8 cellular contexts compared by ENCODE assay signal in the genomic region with DNA sequence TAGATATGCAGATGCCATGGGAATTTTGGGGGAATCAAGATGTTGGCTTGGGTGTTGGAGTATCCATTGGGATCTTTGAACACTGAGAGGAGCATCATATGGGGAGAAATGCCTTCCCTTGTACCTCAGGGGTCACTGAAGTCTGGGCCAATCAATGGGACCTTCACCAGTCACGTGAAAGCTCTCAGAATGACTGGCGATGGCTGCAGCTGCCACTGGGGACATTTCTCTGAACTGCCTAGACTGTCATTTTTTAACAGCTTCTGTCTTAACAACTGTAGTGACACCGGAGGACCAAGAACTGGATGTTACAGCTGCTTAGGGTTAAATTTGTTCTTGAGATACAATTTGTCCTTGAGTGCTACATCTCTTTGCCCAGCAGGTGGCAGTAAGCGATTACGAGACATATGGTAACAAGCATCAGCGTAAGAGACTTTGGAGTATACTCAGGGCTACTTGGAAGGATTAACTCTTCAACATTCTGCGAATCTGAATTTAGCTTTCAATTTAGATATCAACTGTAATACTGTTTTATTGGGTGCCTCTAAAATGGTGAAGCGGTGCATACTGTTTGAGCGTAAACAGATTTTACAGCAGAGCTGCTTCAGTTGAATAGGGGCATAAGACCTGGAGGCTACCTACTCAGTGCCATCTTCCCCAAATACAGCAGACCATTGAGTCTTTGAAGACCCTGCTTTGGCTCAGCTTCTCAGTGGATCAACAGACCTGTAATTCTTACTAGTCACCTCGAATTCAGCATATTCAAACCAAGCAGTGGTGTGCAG. TPM values are rescaled to one million over a fixed set of nuclear protein-coding genes. Genes with fewer than 3 reads are reported as not detected.
DNase-seq lines count a peak whose midpoint lies in the region; ATAC-seq and TF ChIP-seq lines count a peak whose summit lies in the region.

No MANE protein-coding gene starts in this region.

- no peaks in the 10 kb centered on the region for H3F3A ChIP-seq in neural progenitor cell (ENCODE audit: low read depth)

- H3K4me3 ChIP-seq in neural progenitor cell, result no peak overlapping the region
- H3K4me3 ChIP-seq in thyroid gland (replicated peaks in 1 of 3), result no peak overlapping the region

- H3K4me1 ChIP-seq in neural progenitor cell (no peaks in the 10 kb centered on the region), thyroid gland (no peaks in the 10 kb centered on the region)

- H4K20me1 ChIP-seq in neural progenitor cell (ENCODE audit: low read depth), result no peaks in the 10 kb centered on the region

- TF ChIP-seq CTCF in neural progenitor cell (IDR thresholded peaks at IDR 0.05), result peak; percentile 85
- peak; percentile 70 to 82 (median 75) for TF ChIP-seq CTCF in thyroid gland (IDR thresholded peaks at IDR 0.05)

- WGBS in thyroid gland, 2 donors, result 29 to 31% methylated on average over 10 of the region's 10 CpGs

- no peak overlapping the region for H3K4me3 Mint-ChIP-seq in activated T-cell treated with anti-CD3 and anti-CD28 coated beads, Interleukin-2, amount 50 U/mL, for 4 hours
- no peak overlapping the region for H3K4me3 Mint-ChIP-seq in neural progenitor cell

- H3K27me3 ChIP-seq in neural progenitor cell (no peaks in the 10 kb centered on the region), thyroid gland (no peaks in the 10 kb centered on the region)

- DNase-seq in COLO829 (ENCODE audit: low spot score) (peak; percentile 68), GM19240 (ENCODE audit: insufficient read length, low spot score) (peak; percentile 6), NOMO-1 treated with dmso at 0.1 percent for 144 hours (lab: John Stamatoyannopoulos, UW; ENCODE audit: unreplicated experiment) (peak; percentile 34), fibroblast of peridontal ligament (ENCODE audit: extremely low read depth) (peak; percentile 93), neural progenitor cell (ENCODE audit: low spot score) (peak; percentile 80), thyroid gland (peak; percentile 65 to 70)
- peak; percentile 23 for DNase-seq in activated T-cell treated with anti-CD3 and anti-CD28 coated beads, Interleukin-2, amount 50 U/mL, for 4 hours

- no peaks in the 10 kb centered on the region for H3K36me3 Mint-ChIP-seq in activated T-cell treated with anti-CD3 and anti-CD28 coated beads, Interleukin-2, amount 50 U/mL, for 4 hours (ENCODE audit: insufficient read depth)
- no peaks in the 10 kb centered on the region for H3K36me3 Mint-ChIP-seq in neural progenitor cell

- H3K27ac ChIP-seq in neural progenitor cell, result no peak overlapping the region
- no peak overlapping the region for H3K27ac ChIP-seq in thyroid gland

- H3K4me1 Mint-ChIP-seq in activated T-cell treated with anti-CD3 and anti-CD28 coated beads, Interleukin-2, amount 50 U/mL, for 4 hours (ENCODE audit: low read depth), result peaks cover 11% of the 10 kb centered on the region
- H3K4me1 Mint-ChIP-seq in neural progenitor cell, result no peaks in the 10 kb centered on the region

- H3K27ac Mint-ChIP-seq in neural progenitor cell, result no peak overlapping the region

- H2AFZ ChIP-seq in neural progenitor cell (replicated peaks), result no peak overlapping the region

- no peak for TF ChIP-seq POLR2A in thyroid gland (IDR thresholded peaks at IDR 0.05)

- H3K9me3 Mint-ChIP-seq in activated T-cell treated with anti-CD3 and anti-CD28 coated beads, Interleukin-2, amount 50 U/mL, for 4 hours, result peaks cover 4% of the 10 kb centered on the region
- H3K9me3 Mint-ChIP-seq in neural progenitor cell, result peaks cover 2% of the 10 kb centered on the region

- no peaks in the 10 kb centered on the region for H3K9me3 ChIP-seq in neural progenitor cell (ENCODE audit: low read depth)
- no peaks in the 10 kb centered on the region for H3K9me3 ChIP-seq in thyroid gland

- ATAC-seq in HG03432 (IDR thresholded peaks at IDR 0.05; ENCODE audit: unreplicated experiment), result peak; percentile 69
- peak; percentile 55 to 65 for ATAC-seq in activated T-cell treated with anti-CD3 and anti-CD28 coated beads, Interleukin-2, amount 50 U/mL, for 4 hours

- H3K4me2 ChIP-seq in neural progenitor cell, result no peak overlapping the region

- no peak overlapping the region for H3K9ac ChIP-seq in neural progenitor cell

- no peaks in the 10 kb centered on the region for H3K79me2 ChIP-seq in neural progenitor cell (ENCODE audit: low read depth)

- intact Hi-C loops in thyroid gland (cut with DNase I), result loop anchor here (5.0 kb wide), 1 partner anchor 133 kb away; no protein-coding TSS in a partner anchor

- H3K27me3 Mint-ChIP-seq in activated T-cell treated with anti-CD3 and anti-CD28 coated beads, Interleukin-2, amount 50 U/mL, for 4 hours (ENCODE audit: low read depth), result peaks cover 57% of the 10 kb centered on the region
- no peaks in the 10 kb centered on the region for H3K27me3 Mint-ChIP-seq in neural progenitor cell (ENCODE audit: insufficient read depth, low read depth)

- H3K36me3 ChIP-seq in neural progenitor cell (no peaks in the 10 kb centered on the region), thyroid gland (no peaks in the 10 kb centered on the region)

RNA-seq across cellular contexts. Expression of gene CCN2, which starts 36.0 kb away (rescaled TPM):
- total RNA-seq in activated T-cell treated with anti-CD3 and anti-CD28 coated beads, Interleukin-2, amount 50 U/mL, for 4 hours, result under 1 TPM; 0.32 to 0.41 (median 0.33) TPM
- total RNA-seq in neural progenitor cell (ENCODE audit: low replicate concordance) (46.7 and 54.5 TPM in 2 replicates), thyroid gland (100 to 1,000 TPM in 3 of 4 donors, 10 to 100 TPM in 1; 40.1 to 173 (median 137) TPM)

Comparison
In these comparisons a context has a peak if more than half of its experiments do, and no peak if none do; other contexts are left out.
1. DNase-seq: peak in every context shown above with its lines; median percentile 93 in fibroblast of peridontal ligament; 80 in neural progenitor cell; 68 in COLO829; 68 in thyroid gland; 34 in NOMO-1 treated with dmso at 0.1 percent for 144 hours; 23 in activated T-cell treated with anti-CD3 and anti-CD28 coated beads, Interleukin-2, amount 50 U/mL, for 4 hours; 6 in GM19240.
2. RNA of gene CCN2, which starts 36.0 kb away (total RNA-seq): 40.1 to 173 TPM in thyroid gland and 46.7 to 54.5 TPM in neural progenitor cell; 0.32 to 0.41 TPM in activated T-cell treated with anti-CD3 and anti-CD28 coated beads, Interleukin-2, amount 50 U/mL, for 4 hours; every median in the first group is over 10 times any median in the second.